Comparison of ENCODE assay signal across 1 cellular context in genomic region chr7:27254625-27255024, GRCh38.
TF ChIP-seq lines count a peak whose summit lies in the region.

No MANE protein-coding gene starts in this region.

TF ChIP-seq in GM12878, 131 proteins besides CTCF, POLR2A, EP300 and RAD21:
- peak; percentile 37; the same call in 1 of the 2 replicates for TF ChIP-seq SPI1 (IDR thresholded peaks at IDR 0.05; ENCODE audit: borderline replicate concordance, insufficient read depth, low read depth, low read length)
- TF ChIP-seq USF1 (IDR thresholded peaks at IDR 0.05; ENCODE audit: borderline replicate concordance, extremely low read length, insufficient read depth, low read depth, low read length) = no peak
